22 cellular contexts compared by ENCODE assay signal in the genomic region with DNA sequence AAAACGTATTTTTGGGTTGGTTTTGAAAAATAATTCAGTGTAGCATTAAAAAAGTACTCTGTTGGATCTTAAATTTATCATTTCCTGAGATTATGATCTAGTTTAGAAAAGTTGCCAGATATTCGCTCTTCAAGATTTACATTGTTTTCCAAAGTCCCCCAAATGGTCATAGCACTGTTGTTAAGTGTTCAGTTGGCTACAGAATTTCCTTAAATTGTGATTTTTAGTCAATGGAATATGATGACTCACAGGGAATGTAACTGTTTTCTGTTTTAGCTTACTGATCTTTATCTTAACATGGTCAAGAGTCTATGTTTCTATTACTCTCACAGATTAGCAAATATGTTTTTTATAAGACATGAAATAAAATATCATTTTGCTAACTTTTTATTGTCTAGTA. TPM values are rescaled to one million over a fixed set of nuclear protein-coding genes. Genes with fewer than 3 reads are reported as not detected.
DNase-seq lines count a peak whose midpoint lies in the region; ATAC-seq, FAIRE-seq and TF ChIP-seq lines count a peak whose summit lies in the region.
"Had no signal": no experiment of that assay in that cellular context is flagged by ENCODE, and none has a peak within 500 bp of the region (broad histone marks: within the 10 kb centered on the region; RNA-seq: fewer than 3 reads in every experiment).

No MANE protein-coding gene starts in this region.

- intact Hi-C loops in gastrocnemius medialis (cut with DNase I; ENCODE audit: low total_unique reads), result no loop called here

- H3K27ac ChIP-seq in astrocyte (ENCODE audit: low read depth, low read length) (no peak overlapping the region), gastrocnemius medialis (no peak overlapping the region), tibial nerve (no peak overlapping the region)
- H3K27ac ChIP-seq: C4-2B, KMS-11, Peyer's patch had no signal

- H3K9ac ChIP-seq in astrocyte (ENCODE audit: low read length), result no peak overlapping the region
- H3K9ac ChIP-seq in skeletal muscle satellite cell (ENCODE audit: low read depth, low read length), result no peak overlapping the region
- H3K9ac ChIP-seq: KMS-11 had no signal

- TF ChIP-seq CTCF in astrocyte (IDR thresholded peaks at IDR 0.05; ENCODE audit: insufficient read depth, low read depth, low read length), result no peak
- TF ChIP-seq CTCF in fibroblast of the aortic adventitia (IDR thresholded peaks at IDR 0.05; ENCODE audit: insufficient read depth, low read length), result no peak
- no peak for TF ChIP-seq CTCF in gastrocnemius medialis (IDR thresholded peaks at IDR 0.05 in 4 of 5, conservative IDR thresholded peaks at IDR 0.05 in 1 of 5)
- no peak for TF ChIP-seq CTCF in tibial nerve (IDR thresholded peaks at IDR 0.05)

- H3K27me3 Mint-ChIP-seq in astrocyte (ENCODE audit: low read depth, unreplicated experiment), result no peaks in the 10 kb centered on the region

- WGBS in tibial nerve, 2 donors, result 70 to 80% methylated on average over 2 of the region's 2 CpGs

- peaks cover 2% of the 10 kb centered on the region for H3K36me3 Mint-ChIP-seq in astrocyte (ENCODE audit: low read depth, unreplicated experiment)

- no peak for FAIRE-seq in astrocyte (lab: Jason Lieb, UNC)
- FAIRE-seq: D721Med, H54 had no signal

- H3K9me3 Mint-ChIP-seq in astrocyte (ENCODE audit: unreplicated experiment), result peaks cover 6% of the 10 kb centered on the region

- no peak overlapping the region for H3K4me3 Mint-ChIP-seq in astrocyte (ENCODE audit: unreplicated experiment)
- H3K4me3 Mint-ChIP-seq: HFFc6 had no signal

- H3K4me3 ChIP-seq in astrocyte (ENCODE audit: insufficient read depth, low read depth, low read length) (no peak overlapping the region), fibroblast of the aortic adventitia (ENCODE audit: low read depth, low read length) (no peak overlapping the region), skeletal muscle satellite cell (ENCODE audit: low read length) (no peak overlapping the region), gastrocnemius medialis (no peak overlapping the region), tibial nerve (no peak overlapping the region)
- H3K4me3 ChIP-seq: Peyer's patch had no signal

- no peak for TF ChIP-seq POLR2A in gastrocnemius medialis (IDR thresholded peaks at IDR 0.05)
- no peak for TF ChIP-seq POLR2A in tibial nerve (IDR thresholded peaks at IDR 0.05)

- no peak overlapping the region for H3K27ac Mint-ChIP-seq in astrocyte (ENCODE audit: unreplicated experiment)
- H3K27ac Mint-ChIP-seq: HFFc6 had no signal

- H3K9me3 ChIP-seq in astrocyte (ENCODE audit: insufficient read depth, low read depth, low read length) (no peaks in the 10 kb centered on the region), skeletal muscle satellite cell (replicated peaks; ENCODE audit: low read length) (no peaks in the 10 kb centered on the region), gastrocnemius medialis (no peaks in the 10 kb centered on the region), tibial nerve (no peaks in the 10 kb centered on the region)
- H3K9me3 ChIP-seq: Peyer's patch had no signal

- H3K27me3 ChIP-seq in astrocyte (ENCODE audit: insufficient read depth, low read length) (no peaks in the 10 kb centered on the region), skeletal muscle satellite cell (ENCODE audit: control insufficient read depth, insufficient read depth, low read length) (no peaks in the 10 kb centered on the region), gastrocnemius medialis (no peaks in the 10 kb centered on the region), tibial nerve (no peaks in the 10 kb centered on the region)
- H3K27me3 ChIP-seq: Peyer's patch had no signal

- in situ Hi-C loops in gastrocnemius medialis (cut with MboI; ENCODE audit: low sequenced_read_pairs in 4 of 4), result no loop called here

- no peak overlapping the region for H3K4me2 ChIP-seq in astrocyte (ENCODE audit: low read length)
- peak overlapping the region; percentile 21 for H3K4me2 ChIP-seq in skeletal muscle satellite cell (ENCODE audit: low read length)
- H3K4me2 ChIP-seq: KMS-11 had no signal

- TF ChIP-seq EP300 in tibial nerve (IDR thresholded peaks at IDR 0.05), result no peak

- ATAC-seq in gastrocnemius medialis, result no peak
- ATAC-seq: Right ventricle myocardium inferior had no signal

- no peaks in the 10 kb centered on the region for H4K20me1 ChIP-seq in astrocyte (ENCODE audit: insufficient read depth, low read length)

- H3K4me1 ChIP-seq in astrocyte (ENCODE audit: insufficient read depth, low read length), result no peaks in the 10 kb centered on the region
- peaks cover 13% of the 10 kb centered on the region for H3K4me1 ChIP-seq in skeletal muscle satellite cell (ENCODE audit: control insufficient read depth, insufficient read depth, low read length)
- H3K4me1 ChIP-seq in gastrocnemius medialis, result peaks cover 7 to 8% of the 10 kb centered on the region in 2 donors
- H3K4me1 ChIP-seq in tibial nerve, result no peaks in the 10 kb centered on the region
- H3K4me1 ChIP-seq: Peyer's patch had no signal

- no peak overlapping the region for H2AFZ ChIP-seq in astrocyte (ENCODE audit: low read depth, low read length)

- peak; percentile 23 for DNase-seq in ELR (ENCODE audit: low read depth)
- DNase-seq in astrocyte (ENCODE audit: low read depth), result peak; percentile 26
- peak; percentile 73 for DNase-seq in fibroblast of the aortic adventitia (ENCODE audit: low read depth)
- no peak for DNase-seq in gastrocnemius medialis
- DNase-seq in NCI-H1105 treated with DMSO at 0.1 percent for 48 hours (lab: John Stamatoyannopoulos, UW), result no peak
- no peak for DNase-seq in tibial nerve (ENCODE audit: low spot score in 2 of 2)
- DNase-seq: HFFc6; MV-4-11; NCI-H1417; NCI-H187; NCI-H2107; NCI-H510A; NCI-H748 treated with DMSO at 0.1 percent for 48 hours; NK-92 treated with Interleukin-12 subunit alpha and Interleukin-12 subunit beta, amount 100 ng/mL, for 24 hours; Peyer's patch had no signal

- H3K36me3 ChIP-seq in astrocyte (ENCODE audit: insufficient read depth, low read length), result no peaks in the 10 kb centered on the region
- H3K36me3 ChIP-seq in skeletal muscle satellite cell (ENCODE audit: insufficient read depth, low read length), result no peaks in the 10 kb centered on the region
- H3K36me3 ChIP-seq in gastrocnemius medialis, result no peaks in the 10 kb centered on the region
- H3K36me3 ChIP-seq in tibial nerve, result no peaks in the 10 kb centered on the region
- H3K36me3 ChIP-seq: Peyer's patch had no signal

- H3K4me1 Mint-ChIP-seq in astrocyte (ENCODE audit: low read depth, unreplicated experiment), result peaks cover 3% of the 10 kb centered on the region

- no peaks in the 10 kb centered on the region for H3K79me2 ChIP-seq in astrocyte (ENCODE audit: insufficient read depth, low read length)

RNA-seq across cellular contexts. Expression of gene PLCL1, which starts 23.2 kb away (rescaled TPM):
- total RNA-seq in astrocyte (0.84 and 1.6 TPM in 2 replicates), fibroblast of the aortic adventitia (ENCODE audit: low replicate concordance) (12.4 and 17.7 TPM in 2 replicates), gastrocnemius medialis (10 to 100 TPM in 2 of 4 donors, 1 to 10 TPM in 2; 5.9 to 10.7 (median 9.8) TPM), tibial nerve (10 to 100 TPM in 1 of 4 donors, 1 to 10 TPM in 3; 6.6 to 10.0 (median 7.9) TPM)
- under 0.01 and 0.22 TPM in 2 replicates for total RNA-seq in skeletal muscle satellite cell (2012; rRNA removed)
- total RNA-seq: A673 had no signal

RNA-seq across cellular contexts. Expression of gene BOLL, which starts 42.5 kb away (rescaled TPM):
- total RNA-seq in astrocyte, result not detected in 2 replicates
- not detected in 2 replicates for total RNA-seq in fibroblast of the aortic adventitia (ENCODE audit: low replicate concordance)
- total RNA-seq in skeletal muscle satellite cell (2012; rRNA removed), result not detected in 2 replicates
- total RNA-seq in gastrocnemius medialis, result 1 to 10 TPM; 2.4 to 8.1 (median 2.6) TPM
- total RNA-seq in tibial nerve, result not detected
- total RNA-seq: A673, HFFc6, Peyer's patch, Right ventricle myocardium inferior had no signal

Comparison
In these comparisons a context has a peak if more than half of its experiments do, and no peak if none do; other contexts are left out.
1. DNase-seq: peak in ELR (single experiment), astrocyte (single experiment) and fibroblast of the aortic adventitia (single experiment); none in gastrocnemius medialis (0 of 2), NCI-H1105 treated with DMSO at 0.1 percent for 48 hours (single experiment) and tibial nerve (0 of 2).